Comparison of ENCODE assay signal across 8 cellular contexts in genomic region chr3:58167431-58168351, GRCh38. TPM values are rescaled to one million over a fixed set of nuclear protein-coding genes. Genes with fewer than 3 reads are reported as not detected.
DNase-seq lines count a peak whose midpoint lies in the region; ATAC-seq and TF ChIP-seq lines count a peak whose summit lies in the region.

No MANE protein-coding gene starts in this region.

- 60 to 97% methylated on average over 2 to 5 of the region's 16 CpGs for WGBS in gastroesophageal sphincter (ENCODE audit: low coverage in 1 of 2), 2 donors

- H3K4me3 ChIP-seq in HEK293 (ENCODE audit: low read depth, low read length) (no peak overlapping the region), PC-9 (no peak overlapping the region), gastroesophageal sphincter (no peak overlapping the region)

- ATAC-seq in gastroesophageal sphincter (peak; percentile 72), GM21447 (IDR thresholded peaks at IDR 0.05; ENCODE audit: unreplicated experiment) (no peak)

- peak; percentile 73 for DNase-seq in EH (ENCODE audit: low read depth)
- DNase-seq in PC-9, result peak in 1 of 2 experiments; percentile 51
- peak; percentile 84 for DNase-seq in activated effector memory CD4-positive, alpha-beta T cell treated with anti-CD3 and anti-CD28 coated beads, Interleukin-2, amount 50 U/mL, for 16 hours
- peak; percentile 57 for DNase-seq in pons (ENCODE audit: low spot score)
- DNase-seq in NCI-H1105 treated with DMSO at 0.1 percent for 48 hours (lab: John Stamatoyannopoulos, UW), result no peak

- no peaks in the 10 kb centered on the region for H3K4me1 ChIP-seq in HEK293 (ENCODE audit: control insufficient read depth, insufficient read depth, low read length)
- no peaks in the 10 kb centered on the region for H3K4me1 ChIP-seq in PC-9 (replicated peaks; ENCODE audit: insufficient read depth)
- peaks cover 0 to 73% (median 20%) of the 10 kb centered on the region in 3 donors for H3K4me1 ChIP-seq in gastroesophageal sphincter

- no peak for TF ChIP-seq POLR2A in gastroesophageal sphincter (IDR thresholded peaks at IDR 0.05)

- no peak for TF ChIP-seq EP300 in gastroesophageal sphincter (IDR thresholded peaks at IDR 0.05)

- peaks cover 0 to 78% of the 10 kb centered on the region in 2 experiments; a peak in 1 of 3 replicates for H3K36me3 ChIP-seq in HEK293 (ENCODE audit: control insufficient read depth in 2 of 2, insufficient read depth in 1 of 2, low read length in 2 of 2)
- H3K36me3 ChIP-seq in PC-9 (ENCODE audit: low read depth), result peaks cover 40% of the 10 kb centered on the region
- H3K36me3 ChIP-seq in gastroesophageal sphincter, result peaks cover 0 to 92% of the 10 kb centered on the region in 2 donors

- intact Hi-C loops in PC-9 (cut with micrococcal nuclease; ENCODE audit: unreplicated experiment), result no loop called here

- CTCF ChIA-PET in HEK293 (lab: Yijun Ruan, JAX), result interaction anchor here (0.5 to 4.6 kb wide), 18 partner anchors 9 to 227 kb away, joined by 3 to 34 read pairs (median 3); partner anchors contain the start of gene FLNB
- CTCF ChIA-PET in PC-9 (lab: Charles Lee), result no interaction called here

- no TSS peak for BruUV-seq in PC-9 (replicated peaks; lab: Mats Ljungman, UMichigan)

- peaks cover 54% of the 10 kb centered on the region; the same call in 1 of the 2 replicates for H3F3A ChIP-seq in PC-9 (ENCODE audit: insufficient read depth, low read depth)

- H3K79me2 ChIP-seq in PC-9 (ENCODE audit: low read depth), result no peaks in the 10 kb centered on the region

- H2AFZ ChIP-seq in PC-9, result no peak overlapping the region

- H3K9me3 ChIP-seq in HEK293 (ENCODE audit: control insufficient read depth, insufficient read depth, low read depth, low read length), result no peaks in the 10 kb centered on the region
- H3K9me3 ChIP-seq in PC-9 (ENCODE audit: insufficient read depth, low read depth), result no peaks in the 10 kb centered on the region
- no peaks in the 10 kb centered on the region for H3K9me3 ChIP-seq in gastroesophageal sphincter

- no peak overlapping the region for H3K27ac ChIP-seq in HEK293 (ENCODE audit: extremely low read depth, low read depth, low read length)
- no peak overlapping the region for H3K27ac ChIP-seq in PC-9
- peak overlapping the region in 3 of 4 donors; percentile 68 to 81 (median 71) for H3K27ac ChIP-seq in gastroesophageal sphincter

- H3K4me2 ChIP-seq in PC-9, result no peak overlapping the region

- TF ChIP-seq CTCF in HEK293 (tag by site-specific recombination; IDR thresholded peaks at IDR 0.05) (peak; percentile 36; the same call in 1 of the 2 replicates), PC-9 (conservative IDR thresholded peaks at IDR 0.05) (peak; percentile 86), gastroesophageal sphincter (IDR thresholded peaks at IDR 0.05) (peak; percentile 76 to 88 (median 78))

- H3K9me2 ChIP-seq in PC-9 (ENCODE audit: insufficient read depth), result no peaks in the 10 kb centered on the region

- H3K27me3 ChIP-seq in PC-9 (ENCODE audit: insufficient read depth, low read depth) (no peaks in the 10 kb centered on the region), gastroesophageal sphincter (no peaks in the 10 kb centered on the region)

- H4K20me1 ChIP-seq in PC-9 (ENCODE audit: insufficient read depth), result no peaks in the 10 kb centered on the region; the same call in 1 of the 2 replicates

- POLR2A ChIA-PET in HEK293 (lab: Yijun Ruan, JAX) (interaction anchor here (1.0 kb wide), 1 partner anchor 159 kb away, joined by 3 read pairs; the partner anchor contains the start of gene FLNB), PC-9 (lab: Charles Lee; ENCODE audit: unreplicated experiment) (no interaction called here)

TF ChIP-seq in HEK293, 187 proteins besides CTCF, POLR2A, EP300 and RAD21:
- TF ChIP-seq ZNF140 (tag by site-specific recombination; IDR thresholded peaks at IDR 0.05) (no peak), ZNF600 (tag by site-specific recombination; IDR thresholded peaks at IDR 0.05) (peak; percentile 72)

RNA-seq across cellular contexts. Expression of gene DNASE1L3, which starts 43.1 kb away (rescaled TPM):
- not detected in 2 replicates for total RNA-seq in PC-9 (2021)
- 1 to 10 TPM in 2 of 4 donors, under 1 TPM in 1, not detected in 1; 0.58 to 2.4 (median 1.3) TPM for total RNA-seq in gastroesophageal sphincter

Comparison
In these comparisons a context has a peak if more than half of its experiments do, and no peak if none do; other contexts are left out.
1. H3K27ac ChIP-seq: peak in gastroesophageal sphincter (3 of 4); none in HEK293 (single experiment) and PC-9 (single experiment).
2. CTCF ChIP-seq: peak in every context shown above with its lines; median percentile 86 in PC-9; 78 in gastroesophageal sphincter; 36 in HEK293.